ENCODE assay signal across 21 cellular contexts in genomic region chr1:12586171-12586942, GRCh38. TPM values are rescaled to one million over a fixed set of nuclear protein-coding genes. Genes with fewer than 3 reads are reported as not detected.
"Had no signal": no experiment of that assay in that cellular context is flagged by ENCODE, and none has a peak within 500 bp of the region (broad histone marks: within the 10 kb centered on the region; RNA-seq: fewer than 3 reads in every experiment).

No MANE protein-coding gene starts in this region.

- H3K36me3 ChIP-seq: uterus had no signal

- FAIRE-seq: colon, endometrium, TTC549 had no signal

- H3K27me3 Mint-ChIP-seq: activated CD4-positive, alpha-beta T cell treated with anti-CD3 and anti-CD28 coated beads, Interleukin-2, amount 10 ng/mL, durations not matched to agents 7 days and 5 days had no signal

- H3K9me3 Mint-ChIP-seq: activated CD4-positive, alpha-beta T cell treated with anti-CD3 and anti-CD28 coated beads, Interleukin-2, amount 10 ng/mL, durations not matched to agents 7 days and 5 days; activated T-helper 1 cell treated with anti-CD3 and anti-CD28 coated beads, Interleukin-12 subunit alpha, Interleukin-12 subunit beta, Interleukin-2, Interleukin-4 antibody, amounts not matched to agents 30 ng/mL and 10 ng/mL and 1 ng/mL, durations not matched to agents 14 hours and 24 hours and 36 hours; neural crest cell had no signal

- H3K27ac ChIP-seq: uterus had no signal

- H3K4me1 Mint-ChIP-seq: activated CD4-positive, alpha-beta T cell treated with anti-CD3 and anti-CD28 coated beads, Interleukin-2, amount 10 ng/mL, durations not matched to agents 7 days and 5 days; memory B cell; neural crest cell had no signal

- H3K36me3 Mint-ChIP-seq: memory B cell had no signal

- H3K4me3 ChIP-seq: uterus had no signal

- ATAC-seq: left ventricle myocardium superior had no signal

- H3K27me3 ChIP-seq: uterus had no signal

- DNase-seq: activated CD4-positive, alpha-beta T cell treated with anti-CD3 and anti-CD28 coated beads, Interleukin-2, amount 10 ng/mL, durations not matched to agents 7 days and 5 days; activated CD4-positive, CD25-positive, alpha-beta regulatory T cell; activated CD8-positive, alpha-beta memory T cell treated with anti-CD3 and anti-CD28 coated beads, Interleukin-2, amount 50 U/mL, for 48 hours; activated naive CD4-positive, alpha-beta T cell; hypothalamus; left ventricle myocardium superior; stimulated activated CD4-positive, alpha-beta T cell treated with anti-CD3 and anti-CD28 coated beads, Interleukin-12 subunit alpha, Interleukin-12 subunit beta, amount 100 ng/mL, for 4 hours; stimulated activated CD4-positive, alpha-beta T cell treated with anti-CD3 and anti-CD28 coated beads, Interleukin-2, amount 100 ng/mL, for 24 hours; SW 1271; uterus had no signal

- H3K9me3 ChIP-seq: uterus had no signal

- H3K4me3 Mint-ChIP-seq: activated CD4-positive, alpha-beta T cell treated with anti-CD3 and anti-CD28 coated beads, Interleukin-2, amount 10 ng/mL, durations not matched to agents 7 days and 5 days; activated T-helper 1 cell treated with anti-CD3 and anti-CD28 coated beads, Interleukin-12 subunit alpha, Interleukin-12 subunit beta, Interleukin-2, Interleukin-4 antibody, amounts not matched to agents 30 ng/mL and 10 ng/mL and 1 ng/mL, durations not matched to agents 14 hours and 24 hours and 36 hours; memory B cell; neural crest cell had no signal

- H3K27ac Mint-ChIP-seq: activated CD4-positive, alpha-beta T cell treated with anti-CD3 and anti-CD28 coated beads, Interleukin-2, amount 10 ng/mL, durations not matched to agents 7 days and 5 days; activated T-helper 1 cell treated with anti-CD3 and anti-CD28 coated beads, Interleukin-12 subunit alpha, Interleukin-12 subunit beta, Interleukin-2, Interleukin-4 antibody, amounts not matched to agents 30 ng/mL and 10 ng/mL and 1 ng/mL, durations not matched to agents 14 hours and 24 hours and 36 hours; memory B cell had no signal

RNA-seq across cellular contexts. Expression of gene AADACL4, which starts 57.5 kb away (rescaled TPM):
- total RNA-seq: activated CD4-positive, alpha-beta T cell treated with anti-CD3 and anti-CD28 coated beads, Interleukin-2, amount 10 ng/mL, durations not matched to agents 7 days and 5 days; activated T-helper 1 cell treated with anti-CD3 and anti-CD28 coated beads, Interleukin-12 subunit alpha, Interleukin-12 subunit beta, Interleukin-2, Interleukin-4 antibody, amounts not matched to agents 30 ng/mL and 10 ng/mL and 1 ng/mL, durations not matched to agents 14 hours and 24 hours and 36 hours; cardiac septum; kidney epithelial cell; left ventricle myocardium superior; neural crest cell; osteocyte; T-helper 2 cell treated with Interferon-gamma antibody and Interleukin-4, amounts not matched to agents 100 ng/mL and 5 ng/mL, for 36 hours had no signal
- polyA plus RNA-seq: esophagus had no signal
